Comparison of ENCODE assay signal across 1 cellular context in genomic region chr2:10297191-10297700, GRCh38.
TF ChIP-seq lines count a peak whose summit lies in the region.

No MANE protein-coding gene starts in this region.

TF ChIP-seq in HCT116, 20 proteins besides CTCF, POLR2A, EP300 and RAD21 (continued from another document):
- TF ChIP-seq REST (IDR thresholded peaks at IDR 0.05; ENCODE audit: low read depth) (no peak), ZFX (IDR thresholded peaks at IDR 0.05) (no peak), FOSL1 (IDR thresholded peaks at IDR 0.05; ENCODE audit: low read depth) (no peak), SP1 (IDR thresholded peaks at IDR 0.05; ENCODE audit: low read depth) (no peak), ZBTB33 (IDR thresholded peaks at IDR 0.05; ENCODE audit: extremely low read depth, insufficient replicate concordance, low read length) (no peak), CBX3 (IDR thresholded peaks at IDR 0.05; ENCODE audit: low read depth) (no peak), YY1 (IDR thresholded peaks at IDR 0.05; ENCODE audit: extremely low read depth, insufficient replicate concordance, low read depth, low read length) (no peak), ZNF274 (IDR thresholded peaks at IDR 0.05; ENCODE audit: low read depth, low read length) (no peak), CEBPB (IDR thresholded peaks at IDR 0.05; ENCODE audit: low read depth) (no peak), SIN3A (IDR thresholded peaks at IDR 0.05; ENCODE audit: low read depth) (no peak), EZH2phosphoT487 (IDR thresholded peaks at IDR 0.05; ENCODE audit: borderline replicate concordance) (no peak), SRF (IDR thresholded peaks at IDR 0.05; ENCODE audit: low read depth) (no peak)
- TF ChIP-seq, protein P1, sequence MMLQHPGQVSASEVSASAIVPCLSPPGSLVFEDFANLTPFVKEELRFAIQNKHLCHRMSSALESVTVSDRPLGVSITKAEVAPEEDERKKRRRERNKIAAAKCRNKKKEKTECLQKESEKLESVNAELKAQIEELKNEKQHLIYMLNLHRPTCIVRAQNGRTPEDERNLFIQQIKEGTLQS (IDR thresholded peaks at IDR 0.05) = no peak
- TF ChIP-seq, protein P2, sequence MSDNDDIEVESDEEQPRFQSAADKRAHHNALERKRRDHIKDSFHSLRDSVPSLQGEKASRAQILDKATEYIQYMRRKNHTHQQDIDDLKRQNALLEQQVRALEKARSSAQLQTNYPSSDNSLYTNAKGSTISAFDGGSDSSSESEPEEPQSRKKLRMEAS (IDR thresholded peaks at IDR 0.05) = no peak
